In genomic region chr2:47662547-47662946, GRCh38 we compare ENCODE assay signal across 18 cellular contexts.
DNase-seq lines count a peak whose midpoint lies in the region; ATAC-seq and TF ChIP-seq lines count a peak whose summit lies in the region.
"Had no signal": no experiment of that assay in that cellular context is flagged by ENCODE, and none has a peak within 500 bp of the region (broad histone marks: within the 10 kb centered on the region; RNA-seq: fewer than 3 reads in every experiment).

No MANE protein-coding gene starts in this region.

- POLR2A ChIA-PET in OCI-LY7 (lab: Charles Lee) = interaction anchor here (0.6 to 13.1 kb wide), 16 partner anchors 8 to 115 kb away, joined by 3 to 229 read pairs (median 4); no protein-coding TSS in a partner anchor

- peak overlapping the region; percentile 39; the same call in 1 of the 2 replicates for H2AFZ ChIP-seq in OCI-LY7 (ENCODE audit: low read length)

- peak; percentile 61 for DNase-seq in H7
- peak; percentile 73 for DNase-seq in OCI-LY7 (ENCODE audit: low spot score)
- DNase-seq in iPS DF 6.9 (ENCODE audit: low read depth, low spot score) = peak; percentile 22
- DNase-seq in type B pancreatic cell (ENCODE audit: extremely low spot score, unreplicated experiment) = no peak
- DNase-seq in dorsolateral prefrontal cortex = no peak
- DNase-seq in coronary artery (ENCODE audit: low spot score) = no peak
- DNase-seq: DMS79 treated with DMSO at 0.1 percent for 48 hours, IMR-90, NCI-H1048, NCI-H146, NCI-H2029 treated with DMSO at 0.1 percent for 48 hours, NCI-H2171, NCI-H526 had no signal

- H3K9me3 Mint-ChIP-seq in type B pancreatic cell = no peaks in the 10 kb centered on the region

- H3K4me2 ChIP-seq in OCI-LY7 (ENCODE audit: low read length) = peak overlapping the region; percentile 74
- H3K4me2 ChIP-seq: A549 had no signal

- H3K9me2 ChIP-seq in OCI-LY7 (ENCODE audit: insufficient read depth, low read length) = no peaks in the 10 kb centered on the region

- intact Hi-C loops in OCI-LY7 (cut with micrococcal nuclease; ENCODE audit: unreplicated experiment) (loop anchor here (1.0 kb wide), 1 partner anchor 106 kb away; no protein-coding TSS in a partner anchor), dorsolateral prefrontal cortex (cut with DNase I) (no loop called here)

- CTCF ChIA-PET in OCI-LY7 (lab: Charles Lee; ENCODE audit: unreplicated experiment) = no interaction called here

- peaks cover 77% of the 10 kb centered on the region for H3K4me1 ChIP-seq in OCI-LY7 (ENCODE audit: insufficient read depth, low read length, poor library complexity, severe bottlenecking)
- H3K4me1 ChIP-seq in iPS DF 6.9 (ENCODE audit: control insufficient read depth, insufficient read depth, low read length) = no peaks in the 10 kb centered on the region; the same call in 1 of the 2 replicates
- H3K4me1 ChIP-seq: A549, SJSA1 had no signal

- peaks cover 13% of the 10 kb centered on the region for H3K4me1 Mint-ChIP-seq in type B pancreatic cell (ENCODE audit: unreplicated experiment)

- H3K27me3 ChIP-seq in H7 (ENCODE audit: control insufficient read depth, insufficient read depth, low read length) = no peaks in the 10 kb centered on the region
- no peaks in the 10 kb centered on the region for H3K27me3 ChIP-seq in iPS DF 6.9 (ENCODE audit: control insufficient read depth, insufficient read depth, low read length)
- no peaks in the 10 kb centered on the region for H3K27me3 ChIP-seq in dorsolateral prefrontal cortex

- no CpG with 5 or more reads among the region's 1 CpG for WGBS in iPS DF 6.9 (ENCODE audit: insufficient coverage, insufficient read length)

- H3K27ac ChIP-seq in OCI-LY7 (ENCODE audit: low read depth, low read length, poor library complexity, severe bottlenecking) (peak overlapping the region; percentile 84), iPS DF 6.9 (ENCODE audit: low read length) (no peak overlapping the region), dorsolateral prefrontal cortex (no peak overlapping the region), coronary artery (no peak overlapping the region)
- H3K27ac ChIP-seq: A549, C4-2B, SJSA1 had no signal

- no peak overlapping the region for H3K4me3 Mint-ChIP-seq in type B pancreatic cell

- BruUV-seq in OCI-LY7 (replicated peaks; lab: Mats Ljungman, UMichigan) = no TSS peak

- peaks cover under 1% of the 10 kb centered on the region; the same call in 1 of the 2 replicates for H3K79me2 ChIP-seq in OCI-LY7 (ENCODE audit: insufficient read depth, low read depth, low read length)

- TF ChIP-seq CTCF in OCI-LY7 (conservative IDR thresholded peaks at IDR 0.05; ENCODE audit: low read length) = no peak
- no peak for TF ChIP-seq CTCF in type B pancreatic cell (conservative IDR thresholded peaks at IDR 0.05)
- no peak for TF ChIP-seq CTCF in dorsolateral prefrontal cortex (IDR thresholded peaks at IDR 0.05 in 54 of 56, conservative IDR thresholded peaks at IDR 0.05 in 2 of 56; ENCODE audit: low read depth in 1 of 56, partially characterized antibody in 56 of 56)
- TF ChIP-seq CTCF in coronary artery (IDR thresholded peaks at IDR 0.05) = no peak

- H3K27ac Mint-ChIP-seq in type B pancreatic cell = peak overlapping the region; percentile 69

- no peaks in the 10 kb centered on the region for H4K20me1 ChIP-seq in OCI-LY7 (ENCODE audit: insufficient read depth, low read length)

- H3K4me3 ChIP-seq in H7 (ENCODE audit: insufficient read depth, low read depth, low read length) = no peak overlapping the region
- H3K4me3 ChIP-seq in OCI-LY7 (ENCODE audit: low read depth, low read length, poor library complexity, severe bottlenecking) = peak overlapping the region; percentile 55
- no peak overlapping the region for H3K4me3 ChIP-seq in iPS DF 6.9 (ENCODE audit: low read length)
- no peak overlapping the region for H3K4me3 ChIP-seq in dorsolateral prefrontal cortex
- H3K4me3 ChIP-seq in coronary artery = no peak overlapping the region
- H3K4me3 ChIP-seq: A549, SJSA1 had no signal

- ATAC-seq in GM21360 (IDR thresholded peaks at IDR 0.05; ENCODE audit: unreplicated experiment) = no peak
- ATAC-seq: A549, Panc1 had no signal

- H3K36me3 Mint-ChIP-seq in type B pancreatic cell = no peaks in the 10 kb centered on the region

- H3K9me3 ChIP-seq in OCI-LY7 (ENCODE audit: low read length) = no peaks in the 10 kb centered on the region
- H3K9me3 ChIP-seq in iPS DF 6.9 (ENCODE audit: control insufficient read depth, insufficient read depth, low read length) = no peaks in the 10 kb centered on the region
- H3K9me3 ChIP-seq: A549, SJSA1 had no signal

- H3K27me3 Mint-ChIP-seq in type B pancreatic cell = no peaks in the 10 kb centered on the region

- no peaks in the 10 kb centered on the region for H3K36me3 ChIP-seq in H7 (replicated peaks; ENCODE audit: control insufficient read depth, insufficient read depth, low read length)
- H3K36me3 ChIP-seq in OCI-LY7 (ENCODE audit: insufficient read depth, low read length) = 0 out of 2 replicates have a peak, but pooled peaks cover 5% of the 10 kb centered on the region
- no peaks in the 10 kb centered on the region for H3K36me3 ChIP-seq in iPS DF 6.9 (ENCODE audit: control insufficient read depth, insufficient read depth, low read length)
- H3K36me3 ChIP-seq: SJSA1 had no signal

Comparison
In these comparisons a context has a peak if more than half of its experiments do, and no peak if none do; other contexts are left out.
1. DNase-seq: peak in H7 (single experiment), OCI-LY7 (single experiment) and iPS DF 6.9 (single experiment); none in type B pancreatic cell (single experiment), dorsolateral prefrontal cortex (0 of 10) and coronary artery (single experiment).